Comparison of ENCODE assay signal across 9 cellular contexts in the genomic region with DNA sequence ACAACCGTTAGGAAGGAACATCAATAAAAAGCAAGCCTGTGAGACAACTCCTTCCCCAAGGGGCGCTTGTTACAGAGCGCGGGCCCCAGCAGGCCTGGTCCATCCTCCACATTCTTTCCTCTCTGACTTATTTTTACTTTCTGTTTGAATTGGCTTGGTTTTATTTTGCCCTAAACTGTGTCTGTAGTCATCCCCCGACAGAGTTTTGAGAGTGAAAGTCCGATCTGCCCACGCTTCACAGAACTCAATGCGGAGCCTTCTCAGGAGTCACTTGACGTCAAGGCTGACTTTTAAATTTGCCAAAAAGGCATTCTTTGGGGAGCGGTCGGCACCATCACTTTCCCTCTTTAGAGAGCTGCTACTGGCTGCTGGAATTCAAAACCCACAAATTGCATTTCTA.
A peak's percentile ranks its signal among the peaks of the same experiment; 100 is the strongest.
DNase-seq lines count a peak whose midpoint lies in the region; ATAC-seq lines count a peak whose summit lies in the region.
"Had no signal": no experiment of that assay in that cellular context is flagged by ENCODE, and none has a peak within 500 bp of the region (broad histone marks: within the 10 kb centered on the region; RNA-seq: fewer than 3 reads in every experiment).

No MANE protein-coding gene starts in this region.

- peak overlapping the region in 6 of 10 experiments; percentile 1 to 34 (median 18); a peak in 7 of 20 replicates for H3K4me3 ChIP-seq in BLaER1 treated with 17β-estradiol and CSF1 and Interleukin-3, amounts not matched to agents 10 nM and 100 nM
- H3K4me3 ChIP-seq in MG63, result peak overlapping the region; percentile 13

- H3K4me3 Mint-ChIP-seq in activated naive CD8-positive, alpha-beta T cell treated with anti-CD3 and anti-CD28 coated beads, Interleukin-2, amount 50 U/mL, for 24 hours, result peak overlapping the region; percentile 52
- H3K4me3 Mint-ChIP-seq: neural crest cell had no signal

- H3K9ac ChIP-seq in BLaER1 treated with 17β-estradiol and CSF1 and Interleukin-3, amounts not matched to agents 10 nM and 100 nM, result peak overlapping the region in 10 of 11 experiments; percentile 22 to 63 (median 49); a peak in 17 of 22 replicates

- no peaks in the 10 kb centered on the region for H3K27me3 Mint-ChIP-seq in activated naive CD8-positive, alpha-beta T cell treated with anti-CD3 and anti-CD28 coated beads, Interleukin-2, amount 50 U/mL, for 24 hours

- peak overlapping the region; percentile 54 to 87 (median 70) for H3K4me2 ChIP-seq in BLaER1 treated with 17β-estradiol and CSF1 and Interleukin-3, amounts not matched to agents 10 nM and 100 nM

- DNase-seq in MG63 (peak; percentile 75), left colon (no peak), NCI-H146 (lab: John Stamatoyannopoulos, UW) (no peak), T1000 (lab: John Stamatoyannopoulos, UW) (no peak)
- peak; percentile 69 for DNase-seq in activated naive CD8-positive, alpha-beta T cell treated with anti-CD3 and anti-CD28 coated beads, Interleukin-2, amount 50 U/mL, for 24 hours
- peak; percentile 49 to 68 for DNase-seq in stimulated activated CD8-positive, alpha-beta memory T cell treated with anti-CD3 and anti-CD28 coated beads, Interleukin-2, amount 100 ng/mL, for 48 hours (ENCODE audit: low read depth in 2 of 2)

- H3K9me3 ChIP-seq in BLaER1 treated with 17β-estradiol and CSF1 and Interleukin-3, amounts not matched to agents 10 nM and 100 nM (replicated peaks in 1 of 11), result peaks cover 0 to 29% (median 8%) of the 10 kb centered on the region in 11 experiments; a peak in 12 of 22 replicates
- H3K9me3 ChIP-seq in MG63, result no peaks in the 10 kb centered on the region

- H3K36me3 Mint-ChIP-seq in activated naive CD8-positive, alpha-beta T cell treated with anti-CD3 and anti-CD28 coated beads, Interleukin-2, amount 50 U/mL, for 24 hours (ENCODE audit: low read depth), result peaks cover 11% of the 10 kb centered on the region

- peaks cover 17 to 36% (median 25%) of the 10 kb centered on the region in 10 experiments for H3K4me1 ChIP-seq in BLaER1 treated with 17β-estradiol and CSF1 and Interleukin-3, amounts not matched to agents 10 nM and 100 nM

- H3K27ac ChIP-seq in BLaER1 treated with 17β-estradiol and CSF1 and Interleukin-3, amounts not matched to agents 10 nM and 100 nM, result peak overlapping the region; percentile 26 to 60 (median 50); a peak in 20 of 22 replicates

- H3K27me3 ChIP-seq in BLaER1 treated with 17β-estradiol and CSF1 and Interleukin-3, amounts not matched to agents 10 nM and 100 nM, result no peaks in the 10 kb centered on the region
- H3K27me3 ChIP-seq in MG63, result no peaks in the 10 kb centered on the region

- H3K9me3 Mint-ChIP-seq in activated naive CD8-positive, alpha-beta T cell treated with anti-CD3 and anti-CD28 coated beads, Interleukin-2, amount 50 U/mL, for 24 hours, result peaks cover 25% of the 10 kb centered on the region
- H3K9me3 Mint-ChIP-seq: neural crest cell had no signal

- H3K27ac Mint-ChIP-seq in activated naive CD8-positive, alpha-beta T cell treated with anti-CD3 and anti-CD28 coated beads, Interleukin-2, amount 50 U/mL, for 24 hours, result peak overlapping the region; percentile 94

- H3K4me1 Mint-ChIP-seq in activated naive CD8-positive, alpha-beta T cell treated with anti-CD3 and anti-CD28 coated beads, Interleukin-2, amount 50 U/mL, for 24 hours, result peaks cover 60% of the 10 kb centered on the region
- H3K4me1 Mint-ChIP-seq: neural crest cell had no signal

- H3K36me3 ChIP-seq in BLaER1 treated with 17β-estradiol and CSF1 and Interleukin-3, amounts not matched to agents 10 nM and 100 nM, result no peaks in the 10 kb centered on the region
- no peaks in the 10 kb centered on the region for H3K36me3 ChIP-seq in MG63

- ATAC-seq in GM21423 (IDR thresholded peaks at IDR 0.05; ENCODE audit: unreplicated experiment), result peak; percentile 97
- peak; percentile 99 for ATAC-seq in activated naive CD8-positive, alpha-beta T cell treated with anti-CD3 and anti-CD28 coated beads, Interleukin-2, amount 50 U/mL, for 24 hours
- ATAC-seq in left colon, result peak; percentile 13

- no peaks in the 10 kb centered on the region for H4K20me1 ChIP-seq in BLaER1 treated with 17β-estradiol and CSF1 and Interleukin-3, amounts not matched to agents 10 nM and 100 nM

- intact Hi-C loops in left colon (cut with DNase I, micrococcal nuclease), result no loop called here

Comparison
In these comparisons a context has a peak if more than half of its experiments do, and no peak if none do; other contexts are left out.
1. ATAC-seq: peak in every context shown above with its lines; median percentile 99 in activated naive CD8-positive, alpha-beta T cell treated with anti-CD3 and anti-CD28 coated beads, Interleukin-2, amount 50 U/mL, for 24 hours; 97 in GM21423; 13 in left colon.
2. DNase-seq: peak in MG63 (single experiment), activated naive CD8-positive, alpha-beta T cell treated with anti-CD3 and anti-CD28 coated beads, Interleukin-2, amount 50 U/mL, for 24 hours (single experiment) and stimulated activated CD8-positive, alpha-beta memory T cell treated with anti-CD3 and anti-CD28 coated beads, Interleukin-2, amount 100 ng/mL, for 48 hours (2 of 2); none in left colon (0 of 2), NCI-H146 (single experiment) and T1000 (single experiment).